1 cellular context compared by ENCODE assay signal in the genomic region with DNA sequence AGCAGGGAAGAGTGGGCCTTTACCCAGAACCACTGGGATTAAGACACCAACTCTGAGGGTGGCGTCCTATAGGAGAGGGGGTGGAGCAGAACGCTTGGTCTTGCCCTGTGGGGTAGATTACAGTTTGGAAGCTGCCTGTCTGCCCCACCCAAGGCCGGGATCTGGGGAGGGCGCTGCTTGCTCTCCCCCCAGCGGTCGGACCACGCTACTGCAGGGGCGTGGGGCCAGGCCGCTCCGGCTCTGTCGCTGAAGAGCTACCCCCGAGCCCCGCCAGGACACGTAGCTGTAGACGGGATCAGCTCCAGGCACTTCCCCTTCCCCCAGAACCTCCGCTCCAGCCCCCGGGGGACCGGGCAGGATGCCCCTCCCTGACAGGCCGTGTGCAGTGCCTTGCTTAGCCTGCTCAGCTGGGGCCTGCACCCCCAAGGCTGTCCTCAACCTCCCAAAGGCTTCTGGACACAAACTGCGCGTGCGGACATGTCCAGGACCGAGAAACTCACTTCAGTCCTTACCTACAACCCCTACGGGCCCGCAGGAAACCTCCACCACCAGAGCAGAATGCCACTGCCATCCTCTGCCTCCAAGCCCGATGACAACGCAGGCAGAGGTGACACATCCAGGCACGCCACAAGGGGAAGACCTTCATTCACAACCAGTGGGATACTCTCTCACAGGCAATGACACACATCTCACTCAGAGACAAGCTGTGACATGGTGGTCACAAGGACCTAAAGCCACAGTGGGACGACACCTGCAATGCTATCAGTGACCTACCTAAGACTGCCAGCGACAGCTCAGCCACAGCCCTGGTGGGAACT.
TF ChIP-seq lines count a peak whose summit lies in the region.

No MANE protein-coding gene starts in this region.

TF ChIP-seq in K562, 482 proteins besides CTCF, POLR2A, EP300 and RAD21 (continued from another document and continues in another):
- TF ChIP-seq, protein P1, sequence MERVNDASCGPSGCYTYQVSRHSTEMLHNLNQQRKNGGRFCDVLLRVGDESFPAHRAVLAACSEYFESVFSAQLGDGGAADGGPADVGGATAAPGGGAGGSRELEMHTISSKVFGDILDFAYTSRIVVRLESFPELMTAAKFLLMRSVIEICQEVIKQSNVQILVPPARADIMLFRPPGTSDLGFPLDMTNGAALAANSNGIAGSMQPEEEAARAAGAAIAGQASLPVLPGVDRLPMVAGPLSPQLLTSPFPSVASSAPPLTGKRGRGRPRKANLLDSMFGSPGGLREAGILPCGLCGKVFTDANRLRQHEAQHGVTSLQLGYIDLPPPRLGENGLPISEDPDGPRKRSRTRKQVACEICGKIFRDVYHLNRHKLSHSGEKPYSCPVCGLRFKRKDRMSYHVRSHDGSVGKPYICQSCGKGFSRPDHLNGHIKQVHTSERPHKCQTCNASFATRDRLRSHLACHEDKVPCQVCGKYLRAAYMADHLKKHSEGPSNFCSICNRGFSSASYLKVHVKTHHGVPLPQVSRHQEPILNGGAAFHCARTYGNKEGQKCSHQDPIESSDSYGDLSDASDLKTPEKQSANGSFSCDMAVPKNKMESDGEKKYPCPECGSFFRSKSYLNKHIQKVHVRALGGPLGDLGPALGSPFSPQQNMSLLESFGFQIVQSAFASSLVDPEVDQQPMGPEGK (CRISPR knock-in tag; IDR thresholded peaks at IDR 0.05; ENCODE audit: borderline replicate concordance), result no peak
- TF ChIP-seq MTF1 (CRISPR knock-in tag; IDR thresholded peaks at IDR 0.05; ENCODE audit: borderline replicate concordance) (no peak), ZNF76 (CRISPR knock-in tag; IDR thresholded peaks at IDR 0.05; ENCODE audit: borderline replicate concordance) (no peak), NR1H2 (CRISPR knock-in tag; IDR thresholded peaks at IDR 0.05) (no peak), TCF7L2 (IDR thresholded peaks at IDR 0.05; ENCODE audit: low read depth, low read length) (no peak), ZNF274 (IDR thresholded peaks at IDR 0.05; ENCODE audit: borderline replicate concordance, low read depth, low read length) (no peak), KLF1 (tag; IDR thresholded peaks at IDR 0.05) (peak; percentile 85), DNMT1 (IDR thresholded peaks at IDR 0.05) (no peak), ZNF444 (CRISPR knock-in tag; IDR thresholded peaks at IDR 0.05) (no peak), MCM5 (IDR thresholded peaks at IDR 0.05; ENCODE audit: low read depth) (no peak), FOXA1 (IDR thresholded peaks at IDR 0.05; ENCODE audit: borderline replicate concordance) (no peak), NFATC3 (IDR thresholded peaks at IDR 0.05) (no peak), RBM25 (IDR thresholded peaks at IDR 0.05; ENCODE audit: low read depth, low read length, severe bottlenecking) (no peak), ZKSCAN3 (CRISPR knock-in tag; IDR thresholded peaks at IDR 0.05) (no peak), PTBP1 (IDR thresholded peaks at IDR 0.05; ENCODE audit: low read depth, low read length) (no peak), SAFB (IDR thresholded peaks at IDR 0.05; ENCODE audit: borderline replicate concordance, low read depth, low read length) (no peak), ZNF79 (CRISPR knock-in tag; IDR thresholded peaks at IDR 0.05; ENCODE audit: low read depth) (no peak), JUN (IDR thresholded peaks at IDR 0.05; ENCODE audit: borderline replicate concordance, low read depth, low read length) (no peak; the same call in 1 of the 2 replicates), JUN (CRISPR knock-in tag; IDR thresholded peaks at IDR 0.05; ENCODE audit: borderline replicate concordance) (0 out of 2 replicates have a peak, but pooled peaks have one; percentile 62), PRPF4 (IDR thresholded peaks at IDR 0.05; ENCODE audit: insufficient read depth, low read depth, low read length, poor library complexity, severe bottlenecking) (no peak)
- TF ChIP-seq, protein P2, sequence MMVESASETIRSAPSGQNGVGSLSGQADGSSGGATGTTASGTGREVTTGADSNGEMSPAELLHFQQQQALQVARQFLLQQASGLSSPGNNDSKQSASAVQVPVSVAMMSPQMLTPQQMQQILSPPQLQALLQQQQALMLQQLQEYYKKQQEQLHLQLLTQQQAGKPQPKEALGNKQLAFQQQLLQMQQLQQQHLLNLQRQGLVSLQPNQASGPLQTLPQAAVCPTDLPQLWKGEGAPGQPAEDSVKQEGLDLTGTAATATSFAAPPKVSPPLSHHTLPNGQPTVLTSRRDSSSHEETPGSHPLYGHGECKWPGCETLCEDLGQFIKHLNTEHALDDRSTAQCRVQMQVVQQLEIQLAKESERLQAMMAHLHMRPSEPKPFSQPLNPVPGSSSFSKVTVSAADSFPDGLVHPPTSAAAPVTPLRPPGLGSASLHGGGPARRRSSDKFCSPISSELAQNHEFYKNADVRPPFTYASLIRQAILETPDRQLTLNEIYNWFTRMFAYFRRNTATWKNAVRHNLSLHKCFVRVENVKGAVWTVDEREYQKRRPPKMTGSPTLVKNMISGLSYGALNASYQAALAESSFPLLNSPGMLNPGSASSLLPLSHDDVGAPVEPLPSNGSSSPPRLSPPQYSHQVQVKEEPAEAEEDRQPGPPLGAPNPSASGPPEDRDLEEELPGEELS (CRISPR knock-in tag; IDR thresholded peaks at IDR 0.05; ENCODE audit: borderline replicate concordance), result no peak
- TF ChIP-seq, protein P3, sequence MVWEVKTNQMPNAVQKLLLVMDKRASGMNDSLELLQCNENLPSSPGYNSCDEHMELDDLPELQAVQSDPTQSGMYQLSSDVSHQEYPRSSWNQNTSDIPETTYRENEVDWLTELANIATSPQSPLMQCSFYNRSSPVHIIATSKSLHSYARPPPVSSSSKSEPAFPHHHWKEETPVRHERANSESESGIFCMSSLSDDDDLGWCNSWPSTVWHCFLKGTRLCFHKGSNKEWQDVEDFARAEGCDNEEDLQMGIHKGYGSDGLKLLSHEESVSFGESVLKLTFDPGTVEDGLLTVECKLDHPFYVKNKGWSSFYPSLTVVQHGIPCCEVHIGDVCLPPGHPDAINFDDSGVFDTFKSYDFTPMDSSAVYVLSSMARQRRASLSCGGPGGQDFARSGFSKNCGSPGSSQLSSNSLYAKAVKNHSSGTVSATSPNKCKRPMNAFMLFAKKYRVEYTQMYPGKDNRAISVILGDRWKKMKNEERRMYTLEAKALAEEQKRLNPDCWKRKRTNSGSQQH (CRISPR knock-in tag; IDR thresholded peaks at IDR 0.05), result no peak
- TF ChIP-seq, protein P4, sequence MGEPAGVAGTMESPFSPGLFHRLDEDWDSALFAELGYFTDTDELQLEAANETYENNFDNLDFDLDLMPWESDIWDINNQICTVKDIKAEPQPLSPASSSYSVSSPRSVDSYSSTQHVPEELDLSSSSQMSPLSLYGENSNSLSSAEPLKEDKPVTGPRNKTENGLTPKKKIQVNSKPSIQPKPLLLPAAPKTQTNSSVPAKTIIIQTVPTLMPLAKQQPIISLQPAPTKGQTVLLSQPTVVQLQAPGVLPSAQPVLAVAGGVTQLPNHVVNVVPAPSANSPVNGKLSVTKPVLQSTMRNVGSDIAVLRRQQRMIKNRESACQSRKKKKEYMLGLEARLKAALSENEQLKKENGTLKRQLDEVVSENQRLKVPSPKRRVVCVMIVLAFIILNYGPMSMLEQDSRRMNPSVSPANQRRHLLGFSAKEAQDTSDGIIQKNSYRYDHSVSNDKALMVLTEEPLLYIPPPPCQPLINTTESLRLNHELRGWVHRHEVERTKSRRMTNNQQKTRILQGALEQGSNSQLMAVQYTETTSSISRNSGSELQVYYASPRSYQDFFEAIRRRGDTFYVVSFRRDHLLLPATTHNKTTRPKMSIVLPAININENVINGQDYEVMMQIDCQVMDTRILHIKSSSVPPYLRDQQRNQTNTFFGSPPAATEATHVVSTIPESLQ (CRISPR knock-in tag; IDR thresholded peaks at IDR 0.05), result no peak; the same call in 1 of the 2 replicates
- TF ChIP-seq, protein P5, sequence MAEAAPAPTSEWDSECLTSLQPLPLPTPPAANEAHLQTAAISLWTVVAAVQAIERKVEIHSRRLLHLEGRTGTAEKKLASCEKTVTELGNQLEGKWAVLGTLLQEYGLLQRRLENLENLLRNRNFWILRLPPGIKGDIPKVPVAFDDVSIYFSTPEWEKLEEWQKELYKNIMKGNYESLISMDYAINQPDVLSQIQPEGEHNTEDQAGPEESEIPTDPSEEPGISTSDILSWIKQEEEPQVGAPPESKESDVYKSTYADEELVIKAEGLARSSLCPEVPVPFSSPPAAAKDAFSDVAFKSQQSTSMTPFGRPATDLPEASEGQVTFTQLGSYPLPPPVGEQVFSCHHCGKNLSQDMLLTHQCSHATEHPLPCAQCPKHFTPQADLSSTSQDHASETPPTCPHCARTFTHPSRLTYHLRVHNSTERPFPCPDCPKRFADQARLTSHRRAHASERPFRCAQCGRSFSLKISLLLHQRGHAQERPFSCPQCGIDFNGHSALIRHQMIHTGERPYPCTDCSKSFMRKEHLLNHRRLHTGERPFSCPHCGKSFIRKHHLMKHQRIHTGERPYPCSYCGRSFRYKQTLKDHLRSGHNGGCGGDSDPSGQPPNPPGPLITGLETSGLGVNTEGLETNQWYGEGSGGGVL (CRISPR knock-in tag; IDR thresholded peaks at IDR 0.05), result no peak
- TF ChIP-seq, protein P6, sequence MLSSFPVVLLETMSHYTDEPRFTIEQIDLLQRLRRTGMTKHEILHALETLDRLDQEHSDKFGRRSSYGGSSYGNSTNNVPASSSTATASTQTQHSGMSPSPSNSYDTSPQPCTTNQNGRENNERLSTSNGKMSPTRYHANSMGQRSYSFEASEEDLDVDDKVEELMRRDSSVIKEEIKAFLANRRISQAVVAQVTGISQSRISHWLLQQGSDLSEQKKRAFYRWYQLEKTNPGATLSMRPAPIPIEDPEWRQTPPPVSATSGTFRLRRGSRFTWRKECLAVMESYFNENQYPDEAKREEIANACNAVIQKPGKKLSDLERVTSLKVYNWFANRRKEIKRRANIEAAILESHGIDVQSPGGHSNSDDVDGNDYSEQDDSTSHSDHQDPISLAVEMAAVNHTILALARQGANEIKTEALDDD (IDR thresholded peaks at IDR 0.05), result 0 out of 2 replicates have a peak, but pooled peaks have one; percentile 16
- TF ChIP-seq, protein P7, sequence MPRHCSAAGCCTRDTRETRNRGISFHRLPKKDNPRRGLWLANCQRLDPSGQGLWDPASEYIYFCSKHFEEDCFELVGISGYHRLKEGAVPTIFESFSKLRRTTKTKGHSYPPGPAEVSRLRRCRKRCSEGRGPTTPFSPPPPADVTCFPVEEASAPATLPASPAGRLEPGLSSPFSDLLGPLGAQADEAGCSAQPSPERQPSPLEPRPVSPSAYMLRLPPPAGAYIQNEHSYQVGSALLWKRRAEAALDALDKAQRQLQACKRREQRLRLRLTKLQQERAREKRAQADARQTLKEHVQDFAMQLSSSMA (CRISPR knock-in tag; IDR thresholded peaks at IDR 0.05), result no peak
- TF ChIP-seq, protein P8, sequence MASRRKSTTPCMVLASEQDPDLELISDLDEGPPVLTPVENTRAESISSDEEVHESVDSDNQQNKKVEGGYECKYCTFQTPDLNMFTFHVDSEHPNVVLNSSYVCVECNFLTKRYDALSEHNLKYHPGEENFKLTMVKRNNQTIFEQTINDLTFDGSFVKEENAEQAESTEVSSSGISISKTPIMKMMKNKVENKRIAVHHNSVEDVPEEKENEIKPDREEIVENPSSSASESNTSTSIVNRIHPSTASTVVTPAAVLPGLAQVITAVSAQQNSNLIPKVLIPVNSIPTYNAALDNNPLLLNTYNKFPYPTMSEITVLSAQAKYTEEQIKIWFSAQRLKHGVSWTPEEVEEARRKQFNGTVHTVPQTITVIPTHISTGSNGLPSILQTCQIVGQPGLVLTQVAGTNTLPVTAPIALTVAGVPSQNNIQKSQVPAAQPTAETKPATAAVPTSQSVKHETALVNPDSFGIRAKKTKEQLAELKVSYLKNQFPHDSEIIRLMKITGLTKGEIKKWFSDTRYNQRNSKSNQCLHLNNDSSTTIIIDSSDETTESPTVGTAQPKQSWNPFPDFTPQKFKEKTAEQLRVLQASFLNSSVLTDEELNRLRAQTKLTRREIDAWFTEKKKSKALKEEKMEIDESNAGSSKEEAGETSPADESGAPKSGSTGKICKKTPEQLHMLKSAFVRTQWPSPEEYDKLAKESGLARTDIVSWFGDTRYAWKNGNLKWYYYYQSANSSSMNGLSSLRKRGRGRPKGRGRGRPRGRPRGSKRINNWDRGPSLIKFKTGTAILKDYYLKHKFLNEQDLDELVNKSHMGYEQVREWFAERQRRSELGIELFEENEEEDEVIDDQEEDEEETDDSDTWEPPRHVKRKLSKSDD (conservative IDR thresholded peaks at IDR 0.05; ENCODE audit: low read length), result no peak
- TF ChIP-seq, protein P9, sequence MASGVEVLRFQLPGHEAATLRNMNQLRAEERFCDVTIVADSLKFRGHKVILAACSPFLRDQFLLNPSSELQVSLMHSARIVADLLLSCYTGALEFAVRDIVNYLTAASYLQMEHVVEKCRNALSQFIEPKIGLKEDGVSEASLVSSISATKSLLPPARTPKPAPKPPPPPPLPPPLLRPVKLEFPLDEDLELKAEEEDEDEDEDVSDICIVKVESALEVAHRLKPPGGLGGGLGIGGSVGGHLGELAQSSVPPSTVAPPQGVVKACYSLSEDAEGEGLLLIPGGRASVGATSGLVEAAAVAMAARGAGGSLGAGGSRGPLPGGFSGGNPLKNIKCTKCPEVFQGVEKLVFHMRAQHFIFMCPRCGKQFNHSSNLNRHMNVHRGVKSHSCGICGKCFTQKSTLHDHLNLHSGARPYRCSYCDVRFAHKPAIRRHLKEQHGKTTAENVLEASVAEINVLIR (CRISPR knock-in tag; IDR thresholded peaks at IDR 0.05), result no peak
